ENCODE assay signal across 8 cellular contexts in genomic region chr3:128497305-128498126, GRCh38. TPM values are rescaled to one million over a fixed set of nuclear protein-coding genes. Genes with fewer than 3 reads are reported as not detected.
DNase-seq lines count a peak whose midpoint lies in the region; ATAC-seq and TF ChIP-seq lines count a peak whose summit lies in the region.

No MANE protein-coding gene starts in this region.

- no peaks in the 10 kb centered on the region for H3K9me3 Mint-ChIP-seq in activated B cell treated with CpG ODN at 0.5 μM for 24 hours

- TF ChIP-seq CTCF in activated B cell treated with CpG ODN at 0.5 μM for 24 hours (IDR thresholded peaks at IDR 0.05) (no peak), left lung (IDR thresholded peaks at IDR 0.05) (peak; percentile 65 to 73)

- H3K36me3 ChIP-seq in left lung: no peaks in the 10 kb centered on the region

- DNase-seq in NCI-H2029 (lab: John Stamatoyannopoulos, UW) (peak; percentile 52), NCI-H2029 treated with DMSO at 0.1 percent for 48 hours (lab: John Stamatoyannopoulos, UW) (no peak), NCI-H2171 treated with DMSO at 0.1 percent for 48 hours (lab: John Stamatoyannopoulos, UW) (peak; percentile 93), activated B cell treated with CpG ODN at 0.5 μM for 24 hours (peak; percentile 62), caudate nucleus (lab: John Stamatoyannopoulos, UW) (peak in 55 of 61 donors; percentile 7 to 83 (median 59)), left lung (peak in 1 of 2 donors; percentile 89)
- peak; percentile 73 for DNase-seq in stimulated activated CD4-positive, alpha-beta T cell treated with anti-CD3 and anti-CD28 coated beads, Interleukin-4, amount 100 ng/mL, for 1 hour

- H3K27me3 Mint-ChIP-seq in activated B cell treated with CpG ODN at 0.5 μM for 24 hours: peaks cover 59% of the 10 kb centered on the region

- H3K4me3 ChIP-seq in left lung: peak overlapping the region; percentile 46

- peaks cover 39 to 83% of the 10 kb centered on the region in 2 donors for H3K27me3 ChIP-seq in left lung

- ATAC-seq in activated B cell treated with CpG ODN at 0.5 μM for 24 hours (ENCODE audit: low read depth): peak; percentile 52
- ATAC-seq in left lung: peak; percentile 80
- no peak for ATAC-seq in HG02623 (IDR thresholded peaks at IDR 0.05; ENCODE audit: unreplicated experiment)

- H3K4me1 Mint-ChIP-seq in activated B cell treated with CpG ODN at 0.5 μM for 24 hours: peaks cover 10% of the 10 kb centered on the region

- peaks cover 9 to 33% of the 10 kb centered on the region in 2 donors for H3K4me1 ChIP-seq in left lung

- peak overlapping the region; percentile 74 for H3K4me3 Mint-ChIP-seq in activated B cell treated with CpG ODN at 0.5 μM for 24 hours

- no peak overlapping the region for H3K27ac ChIP-seq in caudate nucleus (ENCODE audit: low read depth, low read length)
- H3K27ac ChIP-seq in left lung: peak overlapping the region in 1 of 2 donors; percentile 48

- no peaks in the 10 kb centered on the region for H3K36me3 Mint-ChIP-seq in activated B cell treated with CpG ODN at 0.5 μM for 24 hours (ENCODE audit: low read depth)

- no peak overlapping the region for H3K27ac Mint-ChIP-seq in activated B cell treated with CpG ODN at 0.5 μM for 24 hours

- H3K9me3 ChIP-seq in left lung: no peaks in the 10 kb centered on the region

- CTCF ChIA-PET in activated B cell treated with CpG ODN at 0.5 μM for 24 hours (lab: Charles Lee): interaction anchor here (0.6 to 2.5 kb wide), 3 partner anchors 9 to 402 kb away, joined by 3 to 9 read pairs (median 3); no protein-coding TSS in a partner anchor

- POLR2A ChIA-PET in activated B cell treated with CpG ODN at 0.5 μM for 24 hours (lab: Charles Lee): no interaction called here

- intact Hi-C loops in activated B cell treated with CpG ODN at 0.5 μM for 24 hours (cut with micrococcal nuclease): loop anchor here (1.0 to 2.0 kb wide), 4 partner anchors 71 to 422 kb away; no protein-coding TSS in a partner anchor
- intact Hi-C loops in left lung (cut with DNase I): loop anchor here in 1 of 2 donors (5.0 to 10.0 kb wide), 2 partner anchors 70 to 323 kb away; no protein-coding TSS in a partner anchor

RNA-seq across cellular contexts. Expression of gene GATA2, which starts 4.5 kb away (rescaled TPM):
- total RNA-seq in activated B cell treated with CpG ODN at 0.5 μM for 24 hours (not detected in 2 replicates), left lung (10 to 100 TPM; 16.5 to 43.0 TPM)

RNA-seq across cellular contexts. Expression of gene DNAJB8, which starts 30.8 kb away (rescaled TPM):
- total RNA-seq in activated B cell treated with CpG ODN at 0.5 μM for 24 hours: not detected in 2 replicates
- not detected for total RNA-seq in left lung

Comparison
In these comparisons a context has a peak if more than half of its experiments do, and no peak if none do; other contexts are left out.
1. RNA of gene GATA2, which starts 4.5 kb away (total RNA-seq): 16.5 to 43.0 TPM in left lung; not detected in activated B cell treated with CpG ODN at 0.5 μM for 24 hours; every median in the first group is over 10 times any median in the second.